ENCODE assay signal across 8 cellular contexts in the genomic region with DNA sequence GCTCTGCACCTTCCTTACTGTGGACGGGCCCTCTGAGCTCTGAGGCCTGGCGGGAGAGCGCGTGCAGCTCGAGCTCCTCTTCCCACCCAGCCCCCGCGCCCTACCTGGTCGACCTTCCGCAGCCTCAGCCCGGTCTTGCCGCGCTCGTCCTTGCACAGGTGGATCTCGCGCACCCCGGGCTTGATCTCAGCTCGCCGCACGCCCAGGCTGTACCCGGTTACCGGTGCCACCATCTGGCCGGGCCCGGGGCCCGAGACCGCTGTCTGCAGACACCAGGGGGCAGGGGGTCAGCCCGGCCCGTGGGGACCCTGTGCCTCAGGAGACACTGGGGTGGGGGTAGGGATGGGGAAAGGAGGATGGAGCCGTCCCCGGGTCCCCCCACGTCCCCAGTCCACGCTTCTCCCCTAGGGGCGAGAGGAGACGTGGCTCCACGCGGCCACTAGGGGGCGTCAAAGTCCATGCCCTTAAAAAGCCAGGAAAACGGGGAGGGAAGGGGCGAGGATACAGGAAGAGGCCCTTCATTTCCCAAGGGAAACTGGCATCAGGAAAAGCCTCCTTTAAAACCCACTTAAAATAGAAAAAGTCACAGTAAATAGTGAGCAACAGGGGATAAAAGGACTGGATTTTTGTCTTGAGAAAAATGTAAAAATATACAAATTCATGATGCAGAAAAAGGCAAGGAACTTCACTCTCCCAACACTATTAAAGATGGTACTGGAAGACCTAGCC. TPM values are rescaled to one million over a fixed set of nuclear protein-coding genes. Genes with fewer than 3 reads are reported as not detected.
DNase-seq lines count a peak whose midpoint lies in the region; ATAC-seq and TF ChIP-seq lines count a peak whose summit lies in the region.

No MANE protein-coding gene starts in this region.

- H3K4me3 ChIP-seq in H7 (ENCODE audit: insufficient read depth, low read depth, low read length), result peak overlapping the region; percentile 45
- H3K4me3 ChIP-seq in epithelial cell of proximal tubule (ENCODE audit: low read depth, low read length), result peak overlapping the region; percentile 46

- ATAC-seq in GM21528 (IDR thresholded peaks at IDR 0.05; ENCODE audit: low FRiP score, unreplicated experiment), result no peak

- DNase-seq in AG08396 (ENCODE audit: low spot score), result peak; percentile 88
- DNase-seq in H7, result peak; percentile 95
- peak; percentile 21 for DNase-seq in NCI-H774 (lab: John Stamatoyannopoulos, UW)
- peak; percentile 45 for DNase-seq in activated T-cell treated with anti-CD3 and anti-CD28 coated beads for 24 hours (ENCODE audit: low read depth)
- no peak for DNase-seq in epithelial cell of proximal tubule (ENCODE audit: low read depth)
- DNase-seq in mucosa of gallbladder (ENCODE audit: low spot score), result peak; percentile 54
- peak; percentile 82 for DNase-seq in stimulated activated CD8-positive, alpha-beta memory T cell treated with anti-CD3 and anti-CD28 coated beads, Interleukin-4, amount 100 ng/mL, for 48 hours

- H3K27me3 ChIP-seq in H7 (ENCODE audit: control insufficient read depth, insufficient read depth, low read length), result peaks cover 10% of the 10 kb centered on the region

- TF ChIP-seq CTCF in epithelial cell of proximal tubule (conservative IDR thresholded peaks at IDR 0.05; ENCODE audit: low read depth, low read length), result peak; percentile 95

- H3K36me3 ChIP-seq in H7 (replicated peaks; ENCODE audit: control insufficient read depth, insufficient read depth, low read length), result no peaks in the 10 kb centered on the region

RNA-seq across cellular contexts. Expression of a gene that starts 15.5 kb away (rescaled TPM):
- total RNA-seq in H7 (2014; rRNA removed; shearing (Covaris generic)), result 1.1 and 1.9 TPM in 2 replicates
- total RNA-seq in epithelial cell of proximal tubule, result 2.8 and 5.1 TPM in 2 replicates
- total RNA-seq in mucosa of gallbladder, result 176 TPM

RNA-seq across cellular contexts. Expression of a gene that starts 47.3 kb away (rescaled TPM):
- total RNA-seq in H7 (2014; rRNA removed; shearing (Covaris generic)), result 2.6 and 4.0 TPM in 2 replicates
- total RNA-seq in epithelial cell of proximal tubule, result 4.6 and 7.2 TPM in 2 replicates
- total RNA-seq in mucosa of gallbladder, result 15.1 TPM

Comparison
In these comparisons a context has a peak if more than half of its experiments do, and no peak if none do; other contexts are left out.
1. RNA of a gene that starts 15.5 kb away (total RNA-seq): 176 TPM in mucosa of gallbladder (single experiment); 2.8 to 5.1 TPM in epithelial cell of proximal tubule and 1.1 to 1.9 TPM in H7; every median in the first group is over 10 times any median in the second.